Comparison of ENCODE assay signal across 1 cellular context in the genomic region with DNA sequence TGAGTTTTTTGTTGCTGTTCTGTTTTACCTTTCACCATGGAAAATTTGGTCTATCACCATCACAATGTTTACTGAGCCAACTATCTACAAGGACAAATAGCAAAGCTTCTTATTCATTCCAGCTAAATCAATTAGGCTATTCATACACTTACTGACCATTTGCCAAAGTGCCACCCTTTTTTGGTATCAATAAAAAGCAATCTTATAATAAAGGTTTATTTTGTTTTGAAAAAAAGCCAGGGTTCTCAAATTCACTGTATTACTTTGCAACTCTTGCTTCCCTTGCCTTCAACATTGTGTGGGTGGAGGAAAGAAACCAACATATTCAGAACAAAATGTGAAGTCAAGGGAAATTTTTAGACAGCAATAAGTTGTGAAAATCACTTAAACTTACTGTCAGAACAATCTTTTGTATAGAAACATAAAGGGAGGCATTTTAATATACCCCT.
TF ChIP-seq lines count a peak whose summit lies in the region.

No MANE protein-coding gene starts in this region.

TF ChIP-seq in GM12878, 131 proteins besides CTCF, POLR2A, EP300 and RAD21 (continued from another document):
- TF ChIP-seq, protein P1, sequence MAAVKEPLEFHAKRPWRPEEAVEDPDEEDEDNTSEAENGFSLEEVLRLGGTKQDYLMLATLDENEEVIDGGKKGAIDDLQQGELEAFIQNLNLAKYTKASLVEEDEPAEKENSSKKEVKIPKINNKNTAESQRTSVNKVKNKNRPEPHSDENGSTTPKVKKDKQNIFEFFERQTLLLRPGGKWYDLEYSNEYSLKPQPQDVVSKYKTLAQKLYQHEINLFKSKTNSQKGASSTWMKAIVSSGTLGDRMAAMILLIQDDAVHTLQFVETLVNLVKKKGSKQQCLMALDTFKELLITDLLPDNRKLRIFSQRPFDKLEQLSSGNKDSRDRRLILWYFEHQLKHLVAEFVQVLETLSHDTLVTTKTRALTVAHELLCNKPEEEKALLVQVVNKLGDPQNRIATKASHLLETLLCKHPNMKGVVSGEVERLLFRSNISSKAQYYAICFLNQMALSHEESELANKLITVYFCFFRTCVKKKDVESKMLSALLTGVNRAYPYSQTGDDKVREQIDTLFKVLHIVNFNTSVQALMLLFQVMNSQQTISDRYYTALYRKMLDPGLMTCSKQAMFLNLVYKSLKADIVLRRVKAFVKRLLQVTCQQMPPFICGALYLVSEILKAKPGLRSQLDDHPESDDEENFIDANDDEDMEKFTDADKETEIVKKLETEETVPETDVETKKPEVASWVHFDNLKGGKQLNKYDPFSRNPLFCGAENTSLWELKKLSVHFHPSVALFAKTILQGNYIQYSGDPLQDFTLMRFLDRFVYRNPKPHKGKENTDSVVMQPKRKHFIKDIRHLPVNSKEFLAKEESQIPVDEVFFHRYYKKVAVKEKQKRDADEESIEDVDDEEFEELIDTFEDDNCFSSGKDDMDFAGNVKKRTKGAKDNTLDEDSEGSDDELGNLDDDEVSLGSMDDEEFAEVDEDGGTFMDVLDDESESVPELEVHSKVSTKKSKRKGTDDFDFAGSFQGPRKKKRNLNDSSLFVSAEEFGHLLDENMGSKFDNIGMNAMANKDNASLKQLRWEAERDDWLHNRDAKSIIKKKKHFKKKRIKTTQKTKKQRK (IDR thresholded peaks at IDR 0.05; ENCODE audit: low read depth, low read length), result no peak
- TF ChIP-seq NFIC (IDR thresholded peaks at IDR 0.05; ENCODE audit: low read depth, low read length) (peak; percentile 37; the same call in 1 of the 2 replicates), EED (IDR thresholded peaks at IDR 0.05; ENCODE audit: low read depth) (no peak), HDGF (IDR thresholded peaks at IDR 0.05) (no peak), TARDBP (IDR thresholded peaks at IDR 0.05; ENCODE audit: borderline replicate concordance) (no peak), FOS (IDR thresholded peaks at IDR 0.05; ENCODE audit: borderline replicate concordance, extremely low read depth, insufficient read length) (no peak), ZNF274 (IDR thresholded peaks at IDR 0.05; ENCODE audit: insufficient read depth, insufficient read length) (no peak), KDM1A (IDR thresholded peaks at IDR 0.05; ENCODE audit: borderline replicate concordance) (no peak), HDAC2 (IDR thresholded peaks at IDR 0.05) (no peak)
- TF ChIP-seq, protein P2, sequence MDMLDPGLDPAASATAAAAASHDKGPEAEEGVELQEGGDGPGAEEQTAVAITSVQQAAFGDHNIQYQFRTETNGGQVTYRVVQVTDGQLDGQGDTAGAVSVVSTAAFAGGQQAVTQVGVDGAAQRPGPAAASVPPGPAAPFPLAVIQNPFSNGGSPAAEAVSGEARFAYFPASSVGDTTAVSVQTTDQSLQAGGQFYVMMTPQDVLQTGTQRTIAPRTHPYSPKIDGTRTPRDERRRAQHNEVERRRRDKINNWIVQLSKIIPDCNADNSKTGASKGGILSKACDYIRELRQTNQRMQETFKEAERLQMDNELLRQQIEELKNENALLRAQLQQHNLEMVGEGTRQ (IDR thresholded peaks at IDR 0.05; ENCODE audit: borderline replicate concordance, low read depth, low read length), result no peak
- TF ChIP-seq, protein P3, sequence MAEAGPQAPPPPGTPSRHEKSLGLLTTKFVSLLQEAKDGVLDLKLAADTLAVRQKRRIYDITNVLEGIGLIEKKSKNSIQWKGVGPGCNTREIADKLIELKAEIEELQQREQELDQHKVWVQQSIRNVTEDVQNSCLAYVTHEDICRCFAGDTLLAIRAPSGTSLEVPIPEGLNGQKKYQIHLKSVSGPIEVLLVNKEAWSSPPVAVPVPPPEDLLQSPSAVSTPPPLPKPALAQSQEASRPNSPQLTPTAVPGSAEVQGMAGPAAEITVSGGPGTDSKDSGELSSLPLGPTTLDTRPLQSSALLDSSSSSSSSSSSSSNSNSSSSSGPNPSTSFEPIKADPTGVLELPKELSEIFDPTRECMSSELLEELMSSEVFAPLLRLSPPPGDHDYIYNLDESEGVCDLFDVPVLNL (IDR thresholded peaks at IDR 0.05; ENCODE audit: low read depth, low read length), result no peak
- TF ChIP-seq, protein P4, sequence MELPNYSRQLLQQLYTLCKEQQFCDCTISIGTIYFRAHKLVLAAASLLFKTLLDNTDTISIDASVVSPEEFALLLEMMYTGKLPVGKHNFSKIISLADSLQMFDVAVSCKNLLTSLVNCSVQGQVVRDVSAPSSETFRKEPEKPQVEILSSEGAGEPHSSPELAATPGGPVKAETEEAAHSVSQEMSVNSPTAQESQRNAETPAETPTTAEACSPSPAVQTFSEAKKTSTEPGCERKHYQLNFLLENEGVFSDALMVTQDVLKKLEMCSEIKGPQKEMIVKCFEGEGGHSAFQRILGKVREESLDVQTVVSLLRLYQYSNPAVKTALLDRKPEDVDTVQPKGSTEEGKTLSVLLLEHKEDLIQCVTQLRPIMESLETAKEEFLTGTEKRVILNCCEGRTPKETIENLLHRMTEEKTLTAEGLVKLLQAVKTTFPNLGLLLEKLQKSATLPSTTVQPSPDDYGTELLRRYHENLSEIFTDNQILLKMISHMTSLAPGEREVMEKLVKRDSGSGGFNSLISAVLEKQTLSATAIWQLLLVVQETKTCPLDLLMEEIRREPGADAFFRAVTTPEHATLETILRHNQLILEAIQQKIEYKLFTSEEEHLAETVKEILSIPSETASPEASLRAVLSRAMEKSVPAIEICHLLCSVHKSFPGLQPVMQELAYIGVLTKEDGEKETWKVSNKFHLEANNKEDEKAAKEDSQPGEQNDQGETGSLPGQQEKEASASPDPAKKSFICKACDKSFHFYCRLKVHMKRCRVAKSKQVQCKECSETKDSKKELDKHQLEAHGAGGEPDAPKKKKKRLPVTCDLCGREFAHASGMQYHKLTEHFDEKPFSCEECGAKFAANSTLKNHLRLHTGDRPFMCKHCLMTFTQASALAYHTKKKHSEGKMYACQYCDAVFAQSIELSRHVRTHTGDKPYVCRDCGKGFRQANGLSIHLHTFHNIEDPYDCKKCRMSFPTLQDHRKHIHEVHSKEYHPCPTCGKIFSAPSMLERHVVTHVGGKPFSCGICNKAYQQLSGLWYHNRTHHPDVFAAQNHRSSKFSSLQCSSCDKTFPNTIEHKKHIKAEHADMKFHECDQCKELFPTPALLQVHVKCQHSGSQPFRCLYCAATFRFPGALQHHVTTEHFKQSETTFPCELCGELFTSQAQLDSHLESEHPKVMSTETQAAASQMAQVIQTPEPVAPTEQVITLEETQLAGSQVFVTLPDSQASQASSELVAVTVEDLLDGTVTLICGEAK (IDR thresholded peaks at IDR 0.05; ENCODE audit: borderline replicate concordance), result peak; percentile 53; the same call in 1 of the 2 replicates
- TF ChIP-seq, protein P5, sequence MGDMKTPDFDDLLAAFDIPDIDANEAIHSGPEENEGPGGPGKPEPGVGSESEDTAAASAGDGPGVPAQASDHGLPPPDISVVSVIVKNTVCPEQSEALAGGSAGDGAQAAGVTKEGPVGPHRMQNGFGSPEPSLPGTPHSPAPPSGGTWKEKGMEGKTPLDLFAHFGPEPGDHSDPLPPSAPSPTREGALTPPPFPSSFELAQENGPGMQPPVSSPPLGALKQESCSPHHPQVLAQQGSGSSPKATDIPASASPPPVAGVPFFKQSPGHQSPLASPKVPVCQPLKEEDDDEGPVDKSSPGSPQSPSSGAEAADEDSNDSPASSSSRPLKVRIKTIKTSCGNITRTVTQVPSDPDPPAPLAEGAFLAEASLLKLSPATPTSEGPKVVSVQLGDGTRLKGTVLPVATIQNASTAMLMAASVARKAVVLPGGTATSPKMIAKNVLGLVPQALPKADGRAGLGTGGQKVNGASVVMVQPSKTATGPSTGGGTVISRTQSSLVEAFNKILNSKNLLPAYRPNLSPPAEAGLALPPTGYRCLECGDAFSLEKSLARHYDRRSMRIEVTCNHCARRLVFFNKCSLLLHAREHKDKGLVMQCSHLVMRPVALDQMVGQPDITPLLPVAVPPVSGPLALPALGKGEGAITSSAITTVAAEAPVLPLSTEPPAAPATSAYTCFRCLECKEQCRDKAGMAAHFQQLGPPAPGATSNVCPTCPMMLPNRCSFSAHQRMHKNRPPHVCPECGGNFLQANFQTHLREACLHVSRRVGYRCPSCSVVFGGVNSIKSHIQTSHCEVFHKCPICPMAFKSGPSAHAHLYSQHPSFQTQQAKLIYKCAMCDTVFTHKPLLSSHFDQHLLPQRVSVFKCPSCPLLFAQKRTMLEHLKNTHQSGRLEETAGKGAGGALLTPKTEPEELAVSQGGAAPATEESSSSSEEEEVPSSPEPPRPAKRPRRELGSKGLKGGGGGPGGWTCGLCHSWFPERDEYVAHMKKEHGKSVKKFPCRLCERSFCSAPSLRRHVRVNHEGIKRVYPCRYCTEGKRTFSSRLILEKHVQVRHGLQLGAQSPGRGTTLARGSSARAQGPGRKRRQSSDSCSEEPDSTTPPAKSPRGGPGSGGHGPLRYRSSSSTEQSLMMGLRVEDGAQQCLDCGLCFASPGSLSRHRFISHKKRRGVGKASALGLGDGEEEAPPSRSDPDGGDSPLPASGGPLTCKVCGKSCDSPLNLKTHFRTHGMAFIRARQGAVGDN (IDR thresholded peaks at IDR 0.05), result no peak
